1 cellular context compared by ENCODE assay signal in the genomic region with DNA sequence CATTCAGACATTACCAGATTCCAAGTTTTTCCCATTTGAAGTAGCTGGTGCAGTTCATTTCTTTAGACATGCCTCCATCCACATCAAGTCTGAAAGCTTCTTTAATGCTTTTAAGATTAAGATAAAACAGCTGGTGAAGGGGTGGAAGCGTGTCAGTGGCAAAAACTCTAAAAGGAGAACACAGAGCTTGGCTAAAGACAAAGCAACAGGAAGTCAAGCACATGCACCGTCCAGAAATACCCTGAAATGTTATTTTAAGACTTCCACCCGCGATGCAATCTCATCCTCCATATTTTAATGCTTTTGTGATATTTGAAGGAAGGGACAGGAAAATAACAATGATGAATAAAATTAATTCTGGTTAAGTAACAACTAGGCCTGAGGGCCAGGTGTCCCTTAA.
TF ChIP-seq lines count a peak whose summit lies in the region.

No MANE protein-coding gene starts in this region.

TF ChIP-seq in HepG2, 621 proteins besides CTCF, POLR2A, EP300 and RAD21:
- no peak for TF ChIP-seq GABPA (IDR thresholded peaks at IDR 0.05; ENCODE audit: low read depth, low read length)
- no peak for TF ChIP-seq GABPA (CRISPR knock-in tag; IDR thresholded peaks at IDR 0.05; ENCODE audit: low read depth)
- TF ChIP-seq SIX1 (CRISPR knock-in tag; IDR thresholded peaks at IDR 0.05; ENCODE audit: borderline replicate concordance): no peak
- TF ChIP-seq, protein P1, sequence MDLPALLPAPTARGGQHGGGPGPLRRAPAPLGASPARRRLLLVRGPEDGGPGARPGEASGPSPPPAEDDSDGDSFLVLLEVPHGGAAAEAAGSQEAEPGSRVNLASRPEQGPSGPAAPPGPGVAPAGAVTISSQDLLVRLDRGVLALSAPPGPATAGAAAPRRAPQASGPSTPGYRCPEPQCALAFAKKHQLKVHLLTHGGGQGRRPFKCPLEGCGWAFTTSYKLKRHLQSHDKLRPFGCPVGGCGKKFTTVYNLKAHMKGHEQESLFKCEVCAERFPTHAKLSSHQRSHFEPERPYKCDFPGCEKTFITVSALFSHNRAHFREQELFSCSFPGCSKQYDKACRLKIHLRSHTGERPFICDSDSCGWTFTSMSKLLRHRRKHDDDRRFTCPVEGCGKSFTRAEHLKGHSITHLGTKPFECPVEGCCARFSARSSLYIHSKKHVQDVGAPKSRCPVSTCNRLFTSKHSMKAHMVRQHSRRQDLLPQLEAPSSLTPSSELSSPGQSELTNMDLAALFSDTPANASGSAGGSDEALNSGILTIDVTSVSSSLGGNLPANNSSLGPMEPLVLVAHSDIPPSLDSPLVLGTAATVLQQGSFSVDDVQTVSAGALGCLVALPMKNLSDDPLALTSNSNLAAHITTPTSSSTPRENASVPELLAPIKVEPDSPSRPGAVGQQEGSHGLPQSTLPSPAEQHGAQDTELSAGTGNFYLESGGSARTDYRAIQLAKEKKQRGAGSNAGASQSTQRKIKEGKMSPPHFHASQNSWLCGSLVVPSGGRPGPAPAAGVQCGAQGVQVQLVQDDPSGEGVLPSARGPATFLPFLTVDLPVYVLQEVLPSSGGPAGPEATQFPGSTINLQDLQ (CRISPR knock-in tag; IDR thresholded peaks at IDR 0.05): no peak
- no peak for TF ChIP-seq ZFP1 (CRISPR knock-in tag; IDR thresholded peaks at IDR 0.05)
- TF ChIP-seq, protein P2, sequence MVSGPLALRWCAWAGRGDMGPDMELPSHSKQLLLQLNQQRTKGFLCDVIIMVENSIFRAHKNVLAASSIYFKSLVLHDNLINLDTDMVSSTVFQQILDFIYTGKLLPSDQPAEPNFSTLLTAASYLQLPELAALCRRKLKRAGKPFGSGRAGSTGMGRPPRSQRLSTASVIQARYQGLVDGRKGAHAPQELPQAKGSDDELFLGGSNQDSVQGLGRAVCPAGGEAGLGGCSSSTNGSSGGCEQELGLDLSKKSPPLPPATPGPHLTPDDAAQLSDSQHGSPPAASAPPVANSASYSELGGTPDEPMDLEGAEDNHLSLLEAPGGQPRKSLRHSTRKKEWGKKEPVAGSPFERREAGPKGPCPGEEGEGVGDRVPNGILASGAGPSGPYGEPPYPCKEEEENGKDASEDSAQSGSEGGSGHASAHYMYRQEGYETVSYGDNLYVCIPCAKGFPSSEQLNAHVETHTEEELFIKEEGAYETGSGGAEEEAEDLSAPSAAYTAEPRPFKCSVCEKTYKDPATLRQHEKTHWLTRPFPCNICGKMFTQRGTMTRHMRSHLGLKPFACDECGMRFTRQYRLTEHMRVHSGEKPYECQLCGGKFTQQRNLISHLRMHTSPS (CRISPR knock-in tag; IDR thresholded peaks at IDR 0.05; ENCODE audit: low read depth): no peak
- no peak for TF ChIP-seq ZBTB7A (CRISPR knock-in tag; IDR thresholded peaks at IDR 0.05)
- no peak for TF ChIP-seq ZMYM3 (CRISPR knock-in tag; IDR thresholded peaks at IDR 0.05)
